Comparison of ENCODE assay signal across 1 cellular context in the genomic region with DNA sequence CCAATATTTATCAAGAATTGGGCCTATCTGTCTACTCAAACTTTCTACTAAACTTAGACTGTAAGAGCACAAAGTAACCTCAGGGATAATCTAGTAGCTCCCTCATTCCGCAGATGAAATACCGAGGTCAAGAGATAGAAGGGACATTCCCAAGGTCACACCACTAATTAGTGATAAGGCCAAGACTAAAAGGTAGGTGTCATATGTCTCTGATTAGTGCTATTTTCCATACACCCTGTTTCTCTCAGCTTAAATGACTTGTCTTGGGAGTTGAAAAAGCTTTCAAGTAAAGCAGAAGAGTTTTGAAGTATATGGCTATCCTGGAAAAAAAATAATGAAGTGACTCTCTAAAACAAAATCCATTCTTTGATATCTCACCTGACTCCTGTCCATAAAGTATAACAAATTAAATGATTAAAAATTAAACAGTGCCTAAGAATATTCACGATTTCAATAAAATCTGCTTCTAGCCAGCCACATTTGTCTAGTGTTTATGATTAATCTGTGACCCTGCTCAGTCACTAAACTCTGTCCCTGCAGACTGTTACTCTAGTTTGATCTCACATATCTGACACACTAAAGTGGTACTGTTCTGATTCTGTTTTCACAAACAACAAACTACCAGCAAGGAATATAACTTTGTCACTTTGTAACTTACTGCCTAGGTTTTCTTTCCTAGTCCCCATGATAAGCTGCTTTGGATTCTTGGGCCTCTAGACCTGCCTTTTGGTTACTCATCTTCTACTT.
TF ChIP-seq lines count a peak whose summit lies in the region.

No MANE protein-coding gene starts in this region.

TF ChIP-seq in GM12891, 5 proteins besides CTCF, POLR2A, EP300 and RAD21:
- TF ChIP-seq PAX5 (IDR thresholded peaks at IDR 0.05; ENCODE audit: insufficient read depth, low read length, severe bottlenecking) (no peak), TAF1 (IDR thresholded peaks at IDR 0.05; ENCODE audit: low read depth, low read length) (no peak), POU2F2 (IDR thresholded peaks at IDR 0.05; ENCODE audit: low read depth, low read length) (no peak), SPI1 (IDR thresholded peaks at IDR 0.05; ENCODE audit: low read depth, low read length) (no peak), POLR2AphosphoS5 (IDR thresholded peaks at IDR 0.05; ENCODE audit: low read depth, low read length) (no peak)
